ENCODE assay signal across 10 cellular contexts in genomic region chr6:14661188-14661587, GRCh38.
A peak's percentile ranks its signal among the peaks of the same experiment; 100 is the strongest.
DNase-seq lines count a peak whose midpoint lies in the region; ATAC-seq, FAIRE-seq and TF ChIP-seq lines count a peak whose summit lies in the region.
"Had no signal": no experiment of that assay in that cellular context is flagged by ENCODE, and none has a peak within 500 bp of the region (broad histone marks: within the 10 kb centered on the region; RNA-seq: fewer than 3 reads in every experiment).

No MANE protein-coding gene starts in this region.

- no peaks in the 10 kb centered on the region for H3K79me2 ChIP-seq in GM23338 (replicated peaks; ENCODE audit: insufficient read depth)

- H4K20me1 ChIP-seq in BLaER1: no peaks in the 10 kb centered on the region
- no peaks in the 10 kb centered on the region for H4K20me1 ChIP-seq in GM23338 (replicated peaks; ENCODE audit: insufficient read depth)

- DNase-seq in SKM-1 treated with dmso at 0.1 percent for 144 hours (lab: John Stamatoyannopoulos, UW; ENCODE audit: unreplicated experiment): peak; percentile 52
- DNase-seq in fibroblast of the aortic adventitia (ENCODE audit: low read depth): peak; percentile 29
- no peak for DNase-seq in upper lobe of left lung
- DNase-seq in GM23338 (ENCODE audit: low spot score): no peak
- DNase-seq in H54 (ENCODE audit: insufficient read length, low spot score): no peak
- DNase-seq in NCI-H2029 treated with DMSO at 0.1 percent for 48 hours (lab: John Stamatoyannopoulos, UW): no peak

- no peaks in the 10 kb centered on the region for H3K36me3 Mint-ChIP-seq in GM23338 (ENCODE audit: low read depth)

- TF ChIP-seq CTCF in fibroblast of the aortic adventitia (IDR thresholded peaks at IDR 0.05; ENCODE audit: insufficient read depth, low read length) (no peak), upper lobe of left lung (IDR thresholded peaks at IDR 0.05) (no peak), GM23338 (conservative IDR thresholded peaks at IDR 0.05; ENCODE audit: low read depth in 2 of 2) (no peak)

- peaks cover 1% of the 10 kb centered on the region for H3K27me3 Mint-ChIP-seq in GM23338 (ENCODE audit: insufficient read depth, low read depth, poor library complexity)

- peak overlapping the region; percentile 93 for H3K4me2 ChIP-seq in BLaER1
- H3K4me2 ChIP-seq in GM23338: no peak overlapping the region

- no peaks in the 10 kb centered on the region for H3K9me2 ChIP-seq in GM23338 (ENCODE audit: insufficient read depth)

- no peak overlapping the region for H3K9ac ChIP-seq in BLaER1

- no peak overlapping the region for H3K27ac Mint-ChIP-seq in GM23338

- no peak overlapping the region for H3K4me3 Mint-ChIP-seq in GM23338

- peaks cover 15% of the 10 kb centered on the region for H3K4me1 Mint-ChIP-seq in GM23338

- H3K36me3 ChIP-seq in BLaER1 (no peaks in the 10 kb centered on the region), upper lobe of left lung (no peaks in the 10 kb centered on the region), GM23338 (ENCODE audit: insufficient read depth) (no peaks in the 10 kb centered on the region; the same call in 1 of the 2 replicates)

- no peak for FAIRE-seq in H54 (lab: Jason Lieb, UNC)
- FAIRE-seq: G401.6 had no signal

- ATAC-seq in GM21737 (IDR thresholded peaks at IDR 0.05; ENCODE audit: unreplicated experiment) (peak; percentile 50), upper lobe of left lung (ENCODE audit: low FRiP score in 2 of 2) (no peak), GM23338 (no peak)

- H3K4me1 ChIP-seq in BLaER1 (peaks cover 99% of the 10 kb centered on the region), upper lobe of left lung (peaks cover 0 to 6% (median 6%) of the 10 kb centered on the region in 4 donors), GM23338 (ENCODE audit: insufficient read depth) (peaks cover 34% of the 10 kb centered on the region)

- no peak for TF ChIP-seq EP300 in upper lobe of left lung (IDR thresholded peaks at IDR 0.05)

- no peaks in the 10 kb centered on the region; the same call in 2 of the 3 replicates for H3K9me3 Mint-ChIP-seq in GM23338

- no peaks in the 10 kb centered on the region for H3K27me3 ChIP-seq in BLaER1
- no peaks in the 10 kb centered on the region for H3K27me3 ChIP-seq in upper lobe of left lung
- no peaks in the 10 kb centered on the region for H3K27me3 ChIP-seq in GM23338 (ENCODE audit: insufficient read depth)

- peak overlapping the region; percentile 77 for H3K27ac ChIP-seq in BLaER1
- H3K27ac ChIP-seq in upper lobe of left lung: no peak overlapping the region
- no peak overlapping the region for H3K27ac ChIP-seq in GM23338 (ENCODE audit: low read depth)

- H3K4me3 ChIP-seq in BLaER1 (no peak overlapping the region), fibroblast of the aortic adventitia (ENCODE audit: low read depth, low read length) (no peak overlapping the region), upper lobe of left lung (no peak overlapping the region), GM23338 (no peak overlapping the region)
- H3K4me3 ChIP-seq: lung had no signal

- TF ChIP-seq POLR2A in upper lobe of left lung (IDR thresholded peaks at IDR 0.05) (no peak), H54 (IDR thresholded peaks at IDR 0.05; ENCODE audit: low read depth, low read length) (no peak)

- no peaks in the 10 kb centered on the region for H3K9me3 ChIP-seq in BLaER1
- no peaks in the 10 kb centered on the region for H3K9me3 ChIP-seq in upper lobe of left lung

- H2AFZ ChIP-seq in GM23338: no peak overlapping the region

- WGBS in upper lobe of left lung, 2 donors: 54 to 57% methylated on average over 5 of the region's 5 CpGs

- peaks cover 6% of the 10 kb centered on the region; the same call in 1 of the 2 replicates for H3F3A ChIP-seq in GM23338 (replicated peaks; ENCODE audit: low read depth)

TF ChIP-seq in GM23338, 12 proteins besides CTCF, POLR2A, EP300 and RAD21 (continues in another document):
- TF ChIP-seq NANOG (IDR thresholded peaks at IDR 0.05; ENCODE audit: borderline replicate concordance): no peak
- TF ChIP-seq EZH2 (IDR thresholded peaks at IDR 0.05; ENCODE audit: low read depth, unreplicated experiment): no peak
- no peak for TF ChIP-seq STAT1 (IDR thresholded peaks at IDR 0.05; ENCODE audit: unreplicated experiment)
- TF ChIP-seq POLR2AphosphoS5 (IDR thresholded peaks at IDR 0.05; ENCODE audit: low read depth): no peak
- no peak for TF ChIP-seq CREB1 (CRISPR knock-in tag; IDR thresholded peaks at IDR 0.05; ENCODE audit: low read depth)
- TF ChIP-seq REST (IDR thresholded peaks at IDR 0.05; ENCODE audit: unreplicated experiment): no peak
- TF ChIP-seq ZNF114 (CRISPR knock-in tag; IDR thresholded peaks at IDR 0.05): no peak
- TF ChIP-seq, protein P1, sequence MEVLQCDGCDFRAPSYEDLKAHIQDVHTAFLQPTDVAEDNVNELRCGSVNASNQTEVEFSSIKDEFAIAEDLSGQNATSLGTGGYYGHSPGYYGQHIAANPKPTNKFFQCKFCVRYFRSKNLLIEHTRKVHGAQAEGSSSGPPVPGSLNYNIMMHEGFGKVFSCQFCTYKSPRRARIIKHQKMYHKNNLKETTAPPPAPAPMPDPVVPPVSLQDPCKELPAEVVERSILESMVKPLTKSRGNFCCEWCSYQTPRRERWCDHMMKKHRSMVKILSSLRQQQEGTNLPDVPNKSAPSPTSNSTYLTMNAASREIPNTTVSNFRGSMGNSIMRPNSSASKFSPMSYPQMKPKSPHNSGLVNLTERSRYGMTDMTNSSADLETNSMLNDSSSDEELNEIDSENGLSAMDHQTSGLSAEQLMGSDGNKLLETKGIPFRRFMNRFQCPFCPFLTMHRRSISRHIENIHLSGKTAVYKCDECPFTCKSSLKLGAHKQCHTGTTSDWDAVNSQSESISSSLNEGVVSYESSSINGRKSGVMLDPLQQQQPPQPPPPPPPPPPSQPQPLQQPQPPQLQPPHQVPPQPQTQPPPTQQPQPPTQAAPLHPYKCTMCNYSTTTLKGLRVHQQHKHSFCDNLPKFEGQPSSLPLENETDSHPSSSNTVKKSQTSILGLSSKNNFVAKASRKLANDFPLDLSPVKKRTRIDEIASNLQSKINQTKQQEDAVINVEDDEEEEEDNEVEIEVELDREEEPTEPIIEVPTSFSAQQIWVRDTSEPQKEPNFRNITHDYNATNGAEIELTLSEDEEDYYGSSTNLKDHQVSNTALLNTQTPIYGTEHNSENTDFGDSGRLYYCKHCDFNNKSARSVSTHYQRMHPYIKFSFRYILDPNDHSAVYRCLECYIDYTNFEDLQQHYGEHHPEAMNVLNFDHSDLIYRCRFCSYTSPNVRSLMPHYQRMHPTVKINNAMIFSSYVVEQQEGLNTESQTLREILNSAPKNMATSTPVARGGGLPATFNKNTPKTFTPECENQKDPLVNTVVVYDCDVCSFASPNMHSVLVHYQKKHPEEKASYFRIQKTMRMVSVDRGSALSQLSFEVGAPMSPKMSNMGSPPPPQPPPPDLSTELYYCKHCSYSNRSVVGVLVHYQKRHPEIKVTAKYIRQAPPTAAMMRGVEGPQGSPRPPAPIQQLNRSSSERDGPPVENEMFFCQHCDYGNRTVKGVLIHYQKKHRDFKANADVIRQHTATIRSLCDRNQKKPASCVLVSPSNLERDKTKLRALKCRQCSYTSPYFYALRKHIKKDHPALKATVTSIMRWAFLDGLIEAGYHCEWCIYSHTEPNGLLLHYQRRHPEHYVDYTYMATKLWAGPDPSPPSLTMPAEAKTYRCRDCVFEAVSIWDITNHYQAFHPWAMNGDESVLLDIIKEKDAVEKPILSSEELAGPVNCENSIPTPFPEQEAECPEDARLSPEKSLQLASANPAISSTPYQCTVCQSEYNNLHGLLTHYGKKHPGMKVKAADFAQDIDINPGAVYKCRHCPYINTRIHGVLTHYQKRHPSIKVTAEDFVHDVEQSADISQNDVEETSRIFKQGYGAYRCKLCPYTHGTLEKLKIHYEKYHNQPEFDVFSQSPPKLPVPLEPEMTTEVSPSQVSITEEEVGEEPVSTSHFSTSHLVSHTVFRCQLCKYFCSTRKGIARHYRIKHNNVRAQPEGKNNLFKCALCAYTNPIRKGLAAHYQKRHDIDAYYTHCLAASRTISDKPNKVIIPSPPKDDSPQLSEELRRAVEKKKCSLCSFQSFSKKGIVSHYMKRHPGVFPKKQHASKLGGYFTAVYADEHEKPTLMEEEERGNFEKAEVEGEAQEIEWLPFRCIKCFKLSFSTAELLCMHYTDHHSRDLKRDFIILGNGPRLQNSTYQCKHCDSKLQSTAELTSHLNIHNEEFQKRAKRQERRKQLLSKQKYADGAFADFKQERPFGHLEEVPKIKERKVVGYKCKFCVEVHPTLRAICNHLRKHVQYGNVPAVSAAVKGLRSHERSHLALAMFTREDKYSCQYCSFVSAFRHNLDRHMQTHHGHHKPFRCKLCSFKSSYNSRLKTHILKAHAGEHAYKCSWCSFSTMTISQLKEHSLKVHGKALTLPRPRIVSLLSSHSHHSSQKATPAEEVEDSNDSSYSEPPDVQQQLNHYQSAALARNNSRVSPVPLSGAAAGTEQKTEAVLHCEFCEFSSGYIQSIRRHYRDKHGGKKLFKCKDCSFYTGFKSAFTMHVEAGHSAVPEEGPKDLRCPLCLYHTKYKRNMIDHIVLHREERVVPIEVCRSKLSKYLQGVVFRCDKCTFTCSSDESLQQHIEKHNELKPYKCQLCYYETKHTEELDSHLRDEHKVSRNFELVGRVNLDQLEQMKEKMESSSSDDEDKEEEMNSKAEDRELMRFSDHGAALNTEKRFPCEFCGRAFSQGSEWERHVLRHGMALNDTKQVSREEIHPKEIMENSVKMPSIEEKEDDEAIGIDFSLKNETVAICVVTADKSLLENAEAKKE (CRISPR knock-in tag; IDR thresholded peaks at IDR 0.05): no peak

Comparison
In these comparisons a context has a peak if more than half of its experiments do, and no peak if none do; other contexts are left out.
1. DNase-seq: peak in SKM-1 treated with dmso at 0.1 percent for 144 hours (single experiment) and fibroblast of the aortic adventitia (single experiment); none in upper lobe of left lung (0 of 2), GM23338 (single experiment), H54 (single experiment) and NCI-H2029 treated with DMSO at 0.1 percent for 48 hours (single experiment).